17 cellular contexts compared by ENCODE assay signal in genomic region chr15:61840090-61840489, GRCh38.
A peak's percentile ranks its signal among the peaks of the same experiment; 100 is the strongest.
DNase-seq lines count a peak whose midpoint lies in the region; ATAC-seq, FAIRE-seq and TF ChIP-seq lines count a peak whose summit lies in the region.
"Had no signal": no experiment of that assay in that cellular context is flagged by ENCODE, and none has a peak within 500 bp of the region (broad histone marks: within the 10 kb centered on the region; RNA-seq: fewer than 3 reads in every experiment).

No MANE protein-coding gene starts in this region.

- peaks cover 23 to 36% of the 10 kb centered on the region in 2 donors for H3K27me3 Mint-ChIP-seq in natural killer cell treated with Interleukin-12 subunit alpha and Interleukin-12 subunit beta and Interleukin-15 and Interleukin-18, amount 100 ng/mL, for 72 hours
- H3K27me3 Mint-ChIP-seq in natural killer cell (ENCODE audit: low read depth in 2 of 2) (peaks cover 19 to 33% of the 10 kb centered on the region in 2 donors), neural progenitor cell (ENCODE audit: insufficient read depth, low read depth) (no peaks in the 10 kb centered on the region)
- H3K27me3 Mint-ChIP-seq in activated T-helper 17 cell treated with anti-CD3 and anti-CD28 coated beads, Interleukin-2, amount 50 U/mL, for 72 hours: peaks cover 36% of the 10 kb centered on the region

- POLR2A ChIA-PET in HepG2 (lab: Yijun Ruan, JAX): no interaction called here

- TF ChIP-seq EP300 in HepG2 (IDR thresholded peaks at IDR 0.05; ENCODE audit: low read depth in 2 of 2, low read length in 2 of 2): no peak
- TF ChIP-seq EP300 in HepG2 (CRISPR knock-in tag; IDR thresholded peaks at IDR 0.05; ENCODE audit: borderline replicate concordance): no peak

- H3K4me1 Mint-ChIP-seq in natural killer cell treated with Interleukin-12 subunit alpha and Interleukin-12 subunit beta and Interleukin-15 and Interleukin-18, amount 100 ng/mL, for 72 hours (ENCODE audit: low read depth in 2 of 2): peaks cover 6 to 25% of the 10 kb centered on the region in 2 donors
- H3K4me1 Mint-ChIP-seq in natural killer cell (no peaks in the 10 kb centered on the region), neural progenitor cell (peaks cover 2% of the 10 kb centered on the region)
- H3K4me1 Mint-ChIP-seq in activated T-helper 17 cell treated with anti-CD3 and anti-CD28 coated beads, Interleukin-2, amount 50 U/mL, for 72 hours: peaks cover 18% of the 10 kb centered on the region

- FAIRE-seq in urothelium cell line (lab: Jason Lieb, UNC) (peak; percentile 30), HepG2 (lab: Jason Lieb, UNC) (no peak)
- FAIRE-seq: GM12878, GM18507, HTR-8/SVneo had no signal

- H3K4me1 ChIP-seq in neural progenitor cell (no peaks in the 10 kb centered on the region), HepG2 (ENCODE audit: insufficient read depth, low read length) (0 out of 2 replicates have a peak, but pooled peaks cover 2% of the 10 kb centered on the region)

- H3K9ac ChIP-seq in neural progenitor cell (no peak overlapping the region), HepG2 (ENCODE audit: insufficient read depth, low read depth, low read length) (no peak overlapping the region)
- H3K9ac ChIP-seq: BLaER1 treated with 17β-estradiol and CSF1 and Interleukin-3, amounts not matched to agents 10 nM and 100 nM; GM23248 had no signal

- peaks cover 14% of the 10 kb centered on the region for H3K36me3 Mint-ChIP-seq in natural killer cell treated with Interleukin-12 subunit alpha and Interleukin-12 subunit beta and Interleukin-15 and Interleukin-18, amount 100 ng/mL, for 72 hours
- H3K36me3 Mint-ChIP-seq in natural killer cell (no peaks in the 10 kb centered on the region), neural progenitor cell (no peaks in the 10 kb centered on the region)
- peaks cover 7% of the 10 kb centered on the region for H3K36me3 Mint-ChIP-seq in activated T-helper 17 cell treated with anti-CD3 and anti-CD28 coated beads, Interleukin-2, amount 50 U/mL, for 72 hours (ENCODE audit: low read depth)
- H3K36me3 Mint-ChIP-seq: CD4-positive, CD25-positive, alpha-beta regulatory T cell had no signal

- H3F3A ChIP-seq in neural progenitor cell (ENCODE audit: low read depth): no peaks in the 10 kb centered on the region

- peak overlapping the region; percentile 68 for H3K4me3 Mint-ChIP-seq in natural killer cell treated with Interleukin-12 subunit alpha and Interleukin-12 subunit beta and Interleukin-15 and Interleukin-18, amount 100 ng/mL, for 72 hours
- H3K4me3 Mint-ChIP-seq in natural killer cell: no peak overlapping the region
- peak overlapping the region; percentile 36 for H3K4me3 Mint-ChIP-seq in activated T-helper 17 cell treated with anti-CD3 and anti-CD28 coated beads, Interleukin-2, amount 50 U/mL, for 72 hours
- no peak overlapping the region for H3K4me3 Mint-ChIP-seq in neural progenitor cell
- H3K4me3 Mint-ChIP-seq: H9 had no signal

- H2AFZ ChIP-seq in neural progenitor cell (replicated peaks) (peak overlapping the region; percentile 63), HepG2 (ENCODE audit: low read length) (no peak overlapping the region)
- H2AFZ ChIP-seq: GM23248 had no signal

- H3K36me3 ChIP-seq in neural progenitor cell: no peaks in the 10 kb centered on the region
- no peaks in the 10 kb centered on the region for H3K36me3 ChIP-seq in HepG2 (replicated peaks in 1 of 2; ENCODE audit: control insufficient read depth in 1 of 2, insufficient read depth in 2 of 2, low read length in 2 of 2)
- H3K36me3 ChIP-seq: BLaER1 treated with 17β-estradiol and CSF1 and Interleukin-3, amounts not matched to agents 10 nM and 100 nM had no signal

- DNase-seq in natural killer cell treated with Interleukin-12 subunit alpha and Interleukin-12 subunit beta and Interleukin-15 and Interleukin-18, amount 100 ng/mL, for 72 hours (ENCODE audit: low spot score): no peak
- DNase-seq in natural killer cell (no peak), neural progenitor cell (ENCODE audit: low spot score) (no peak), urothelium cell line (ENCODE audit: low spot score) (no peak), HepG2 (ENCODE audit: low spot score) (no peak)
- DNase-seq: ACHN; CD4-positive, CD25-positive, alpha-beta regulatory T cell; DMS53; GM23248; H9 had no signal

- no peak for TF ChIP-seq POLR2A in HepG2 (IDR thresholded peaks at IDR 0.05; ENCODE audit: insufficient read depth in 1 of 2, low read depth in 2 of 2, low read length in 2 of 2)

- peak in 1 of 2 donors; percentile 61 for ATAC-seq in natural killer cell treated with Interleukin-12 subunit alpha and Interleukin-12 subunit beta and Interleukin-15 and Interleukin-18, amount 100 ng/mL, for 72 hours
- ATAC-seq in natural killer cell (no peak), HG02870 (IDR thresholded peaks at IDR 0.05; ENCODE audit: unreplicated experiment) (no peak), HG03442 (IDR thresholded peaks at IDR 0.05; ENCODE audit: unreplicated experiment) (no peak), HepG2 (no peak)
- ATAC-seq in activated T-helper 17 cell treated with anti-CD3 and anti-CD28 coated beads, Interleukin-2, amount 50 U/mL, for 72 hours (replicated peaks): peak; percentile 50
- ATAC-seq: GM12878 had no signal

- H3K4me3 ChIP-seq in neural progenitor cell (no peak overlapping the region), HepG2 (replicated peaks in 1 of 3; ENCODE audit: insufficient read depth in 1 of 3, low read depth in 2 of 3, low read length in 3 of 3) (no peak overlapping the region)
- H3K4me3 ChIP-seq: BLaER1 treated with 17β-estradiol and CSF1 and Interleukin-3, amounts not matched to agents 10 nM and 100 nM; GM12878; GM23248 had no signal

- intact Hi-C loops in natural killer cell (cut with micrococcal nuclease) (no loop called here), HepG2 (cut with micrococcal nuclease; ENCODE audit: unreplicated experiment) (no loop called here)

- CTCF ChIA-PET in HepG2 (lab: Yijun Ruan, JAX; ENCODE audit: low intra/inter-chr PET ratio, low total read pairs): no interaction called here

- in situ Hi-C loops in HepG2 (cut with HindIII; ENCODE audit: extremely low pct_ligation_motif_present, low pct_unique_long_range_greater_than_20kb): loop anchor here (25.0 kb wide), 1 partner anchor 678 kb away; no protein-coding TSS in a partner anchor

- peak overlapping the region in 1 of 2 donors; percentile 58 for H3K27ac Mint-ChIP-seq in natural killer cell treated with Interleukin-12 subunit alpha and Interleukin-12 subunit beta and Interleukin-15 and Interleukin-18, amount 100 ng/mL, for 72 hours
- H3K27ac Mint-ChIP-seq in natural killer cell: no peak overlapping the region
- H3K27ac Mint-ChIP-seq in activated T-helper 17 cell treated with anti-CD3 and anti-CD28 coated beads, Interleukin-2, amount 50 U/mL, for 72 hours: peak overlapping the region; percentile 87
- H3K27ac Mint-ChIP-seq in neural progenitor cell: no peak overlapping the region
- H3K27ac Mint-ChIP-seq: CD4-positive, CD25-positive, alpha-beta regulatory T cell had no signal

- BruUV-seq in HepG2 (replicated peaks; lab: Mats Ljungman, UMichigan): no TSS peak

- no peaks in the 10 kb centered on the region for H3K9me3 Mint-ChIP-seq in natural killer cell treated with Interleukin-12 subunit alpha and Interleukin-12 subunit beta and Interleukin-15 and Interleukin-18, amount 100 ng/mL, for 72 hours
- H3K9me3 Mint-ChIP-seq in natural killer cell: no peaks in the 10 kb centered on the region
- H3K9me3 Mint-ChIP-seq in activated T-helper 17 cell treated with anti-CD3 and anti-CD28 coated beads, Interleukin-2, amount 50 U/mL, for 72 hours: no peaks in the 10 kb centered on the region
- H3K9me3 Mint-ChIP-seq in neural progenitor cell: no peaks in the 10 kb centered on the region
- H3K9me3 Mint-ChIP-seq: H9 had no signal

- H4K20me1 ChIP-seq in neural progenitor cell (ENCODE audit: low read depth) (no peaks in the 10 kb centered on the region), HepG2 (ENCODE audit: insufficient read depth, low read length) (no peaks in the 10 kb centered on the region)
- H4K20me1 ChIP-seq: BLaER1 treated with 17β-estradiol and CSF1 and Interleukin-3, amounts not matched to agents 10 nM and 100 nM had no signal

- no peaks in the 10 kb centered on the region for H3K27me3 ChIP-seq in neural progenitor cell
- H3K27me3 ChIP-seq in HepG2 (ENCODE audit: control insufficient read depth in 1 of 2, insufficient read depth in 2 of 2, low read length in 2 of 2): peaks cover 3 to 29% of the 10 kb centered on the region in 2 experiments; a peak in 4 of 5 replicates
- H3K27me3 ChIP-seq: BLaER1 treated with 17β-estradiol and CSF1 and Interleukin-3, amounts not matched to agents 10 nM and 100 nM had no signal

- H3K79me2 ChIP-seq in neural progenitor cell (ENCODE audit: low read depth) (no peaks in the 10 kb centered on the region), HepG2 (ENCODE audit: insufficient read depth, low read length) (no peaks in the 10 kb centered on the region)

- no peak for TF ChIP-seq RAD21 in HepG2 (CRISPR knock-in tag; IDR thresholded peaks at IDR 0.05)

- TF ChIP-seq CTCF in natural killer cell (IDR thresholded peaks at IDR 0.05) (no peak), neural progenitor cell (IDR thresholded peaks at IDR 0.05) (no peak), HepG2 (CRISPR knock-in tag; IDR thresholded peaks at IDR 0.05) (no peak)

- H3K27ac ChIP-seq in neural progenitor cell (no peak overlapping the region), HepG2 (ENCODE audit: extremely low read length, insufficient read depth, low read length) (no peak overlapping the region)
- H3K27ac ChIP-seq: BLaER1 treated with 17β-estradiol and CSF1 and Interleukin-3, amounts not matched to agents 10 nM and 100 nM; GM23248 had no signal

- WGBS in HepG2 (ENCODE audit: low lambda C conversion rate): 45% methylated on average over 12 of the region's 12 CpGs

- no peak overlapping the region for H3K4me2 ChIP-seq in neural progenitor cell
- H3K4me2 ChIP-seq in HepG2 (ENCODE audit: low read depth, low read length): no peak overlapping the region

- H3K9me3 ChIP-seq in neural progenitor cell (ENCODE audit: low read depth) (no peaks in the 10 kb centered on the region), HepG2 (ENCODE audit: low read length) (no peaks in the 10 kb centered on the region)
- H3K9me3 ChIP-seq: BLaER1 treated with 17β-estradiol and CSF1 and Interleukin-3, amounts not matched to agents 10 nM and 100 nM had no signal

TF ChIP-seq in HepG2, 621 proteins besides CTCF, POLR2A, EP300 and RAD21 (continues in another document):
- TF ChIP-seq ZNF17 (CRISPR knock-in tag; IDR thresholded peaks at IDR 0.05) (no peak), PPARG (CRISPR knock-in tag; conservative IDR thresholded peaks at IDR 0.05) (no peak), CBX1 (IDR thresholded peaks at IDR 0.05; ENCODE audit: low read depth) (no peak)

Comparison
In these comparisons a context has a peak if more than half of its experiments do, and no peak if none do; other contexts are left out.
1. H3K4me3 Mint-ChIP-seq: peak in natural killer cell treated with Interleukin-12 subunit alpha and Interleukin-12 subunit beta and Interleukin-15 and Interleukin-18, amount 100 ng/mL, for 72 hours (single experiment) and activated T-helper 17 cell treated with anti-CD3 and anti-CD28 coated beads, Interleukin-2, amount 50 U/mL, for 72 hours (single experiment); none in natural killer cell (single experiment) and neural progenitor cell (single experiment).